ENCODE assay signal across 22 cellular contexts in genomic region chr6:119481098-119481497, GRCh38.
"Had no signal": no experiment of that assay in that cellular context is flagged by ENCODE, and none has a peak within 500 bp of the region (broad histone marks: within the 10 kb centered on the region; RNA-seq: fewer than 3 reads in every experiment).

No MANE protein-coding gene starts in this region.

- ATAC-seq: esophagus mucosa; gastrocnemius medialis; heart right ventricle; left lung; left ventricle myocardium superior; lower lobe of right lung; naive thymus-derived CD4-positive, alpha-beta T cell had no signal

- H3K9me3 ChIP-seq: esophagus squamous epithelium, gastrocnemius medialis, heart right ventricle, left lung, lower lobe of right lung had no signal

- DNase-seq: dermis blood vessel endothelial cell; dorsolateral prefrontal cortex; effector CD4-positive, alpha-beta T cell; effector memory CD4-positive, alpha-beta T cell; esophagus squamous epithelium; foreskin fibroblast; foreskin melanocyte; gastrocnemius medialis; glutamatergic neuron; head of caudate nucleus; heart right ventricle; hippocampal formation; left lung; left ventricle myocardium superior; lower lobe of right lung; mesenchymal stem cell; naive thymus-derived CD4-positive, alpha-beta T cell had no signal

- H3K4me3 ChIP-seq: coronary artery, dorsolateral prefrontal cortex, esophagus squamous epithelium, gastrocnemius medialis, heart right ventricle, left lung, lower lobe of right lung had no signal

- H3K36me3 ChIP-seq: esophagus squamous epithelium, gastrocnemius medialis, heart right ventricle, left lung, lower lobe of right lung had no signal

- H3K4me1 ChIP-seq: gastrocnemius medialis, heart right ventricle, left lung, lower lobe of right lung had no signal

- FAIRE-seq: colon, endothelial cell of umbilical vein, keratinocyte had no signal

- H3K27me3 ChIP-seq: esophagus squamous epithelium, gastrocnemius medialis, heart right ventricle, left lung had no signal

- H3K27ac ChIP-seq: coronary artery, dorsolateral prefrontal cortex, esophagus squamous epithelium, gastrocnemius medialis, heart right ventricle, left lung, lower lobe of right lung had no signal
